Comparison of ENCODE assay signal across 17 cellular contexts in the genomic region with DNA sequence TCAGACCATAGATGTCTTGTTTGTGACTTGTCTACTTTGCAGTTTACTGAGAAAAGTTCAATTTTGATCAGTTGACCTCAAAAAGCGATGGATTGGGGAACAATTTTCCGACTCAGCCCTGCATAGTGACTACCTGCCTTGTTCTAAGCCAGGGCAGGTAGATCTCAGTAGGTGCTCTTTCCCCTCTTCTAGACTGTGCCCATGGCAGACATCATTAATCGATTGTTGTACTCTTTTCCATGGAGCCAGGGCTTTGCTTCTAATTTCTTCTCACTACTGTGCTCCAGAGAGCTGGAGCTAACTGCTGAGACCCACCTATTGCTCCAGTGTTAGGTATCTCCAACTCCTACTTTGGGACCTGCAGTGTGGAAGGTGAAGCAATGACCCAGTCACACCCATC. TPM values are rescaled to one million over a fixed set of nuclear protein-coding genes. Genes with fewer than 3 reads are reported as not detected.
DNase-seq lines count a peak whose midpoint lies in the region; ATAC-seq and TF ChIP-seq lines count a peak whose summit lies in the region.
"Had no signal": no experiment of that assay in that cellular context is flagged by ENCODE, and none has a peak within 500 bp of the region (broad histone marks: within the 10 kb centered on the region; RNA-seq: fewer than 3 reads in every experiment).

No MANE protein-coding gene starts in this region.

- no peaks in the 10 kb centered on the region for H3K9me3 Mint-ChIP-seq in Caco-2 (ENCODE audit: unreplicated experiment)
- H3K9me3 Mint-ChIP-seq in naive thymus-derived CD8-positive, alpha-beta T cell = no peaks in the 10 kb centered on the region
- H3K9me3 Mint-ChIP-seq: CD4-positive, alpha-beta T cell; GM23338; HFFc6 had no signal

- TF ChIP-seq CTCF in Caco-2 (IDR thresholded peaks at IDR 0.05; ENCODE audit: insufficient read depth in 1 of 2, low read depth in 1 of 2, low read length in 1 of 2, severe bottlenecking in 1 of 2, unreplicated experiment in 1 of 2) = no peak
- TF ChIP-seq CTCF in KMS-11 (conservative IDR thresholded peaks at IDR 0.05; ENCODE audit: low read depth, low read length) = no peak

- intact Hi-C loops in Caco-2 (cut with micrococcal nuclease; ENCODE audit: unreplicated experiment) = no loop called here

- H3K4me2 ChIP-seq in KMS-11 = peak overlapping the region; percentile 87; the same call in 1 of the 2 replicates
- H3K4me2 ChIP-seq: GM23338 had no signal

- H2AFZ ChIP-seq in KMS-11 (ENCODE audit: low read depth) = no peak overlapping the region
- H2AFZ ChIP-seq: GM23338 had no signal

- no peaks in the 10 kb centered on the region for H3K27me3 Mint-ChIP-seq in Caco-2 (ENCODE audit: insufficient read depth, unreplicated experiment)
- no peaks in the 10 kb centered on the region for H3K27me3 Mint-ChIP-seq in naive thymus-derived CD8-positive, alpha-beta T cell
- H3K27me3 Mint-ChIP-seq: CD4-positive, alpha-beta T cell had no signal

- DNase-seq in Caco-2 (no peak), epidermal melanocyte (ENCODE audit: insufficient read length, low spot score) (no peak)
- no peak for DNase-seq in naive thymus-derived CD8-positive, alpha-beta T cell
- DNase-seq: ACHN; BE2C; C1 segment of cervical spinal cord; CD4-positive, alpha-beta T cell; DMS153; DMS79; GDM1; HCEC 1CT; HFFc6 had no signal

- no peak overlapping the region for H3K27ac Mint-ChIP-seq in Caco-2 (ENCODE audit: unreplicated experiment)
- peak overlapping the region in 6 of 10 donors; percentile 2 to 95 (median 62) for H3K27ac Mint-ChIP-seq in naive thymus-derived CD8-positive, alpha-beta T cell
- H3K27ac Mint-ChIP-seq: CD4-positive, alpha-beta T cell; GM23338; HFFc6 had no signal

- no peak for ATAC-seq in naive thymus-derived CD8-positive, alpha-beta T cell
- ATAC-seq in GM19324 (IDR thresholded peaks at IDR 0.05; ENCODE audit: low FRiP score, unreplicated experiment) (no peak), HG02884 (IDR thresholded peaks at IDR 0.05; ENCODE audit: unreplicated experiment) (no peak)
- ATAC-seq: GM23338 had no signal

- peak overlapping the region; percentile 11 for H3K4me3 Mint-ChIP-seq in Caco-2 (ENCODE audit: unreplicated experiment)
- H3K4me3 Mint-ChIP-seq in naive thymus-derived CD8-positive, alpha-beta T cell = no peak overlapping the region
- H3K4me3 Mint-ChIP-seq: CD4-positive, alpha-beta T cell; GM23338; HFFc6 had no signal

- H3K9ac ChIP-seq in KMS-11 = no peak overlapping the region

- no peaks in the 10 kb centered on the region for H3K9me3 ChIP-seq in Caco-2
- H3K9me3 ChIP-seq: BE2C had no signal

- H3K4me1 ChIP-seq in Caco-2 (peaks cover 41% of the 10 kb centered on the region), KMS-11 (ENCODE audit: low read depth, poor library complexity, severe bottlenecking) (peaks cover 39% of the 10 kb centered on the region)
- H3K4me1 ChIP-seq: BE2C had no signal

- peaks cover 6% of the 10 kb centered on the region for H3K36me3 Mint-ChIP-seq in Caco-2 (ENCODE audit: insufficient read depth, unreplicated experiment)
- H3K36me3 Mint-ChIP-seq in naive thymus-derived CD8-positive, alpha-beta T cell = no peaks in the 10 kb centered on the region

- no peaks in the 10 kb centered on the region; the same call in 1 of the 2 replicates for H3K79me2 ChIP-seq in KMS-11 (ENCODE audit: insufficient read depth, low read depth)

- no TSS peak for BruUV-seq in Caco-2 (replicated peaks; lab: Mats Ljungman, UMichigan)

- H3K27me3 ChIP-seq in Caco-2 (replicated peaks; ENCODE audit: control insufficient read depth, insufficient read depth, low read length) (no peaks in the 10 kb centered on the region), KMS-11 (ENCODE audit: insufficient read depth, low read depth) (no peaks in the 10 kb centered on the region)
- H3K27me3 ChIP-seq: BE2C had no signal

- H3K4me3 ChIP-seq in Caco-2 (ENCODE audit: low read depth, low read length) (no peak overlapping the region), KMS-11 (IDR thresholded peaks at IDR 0.05; ENCODE audit: insufficient read depth, low read depth, low read length) (no peak overlapping the region)
- H3K4me3 ChIP-seq: GM23338 had no signal

- POLR2A ChIA-PET in Caco-2 (lab: Charles Lee) = no interaction called here
- POLR2A ChIA-PET in naive thymus-derived CD8-positive, alpha-beta T cell (lab: Charles Lee) = no interaction called here

- no peak overlapping the region for H3K27ac ChIP-seq in KMS-11

- no peaks in the 10 kb centered on the region for H4K20me1 ChIP-seq in KMS-11 (ENCODE audit: insufficient read depth)

- CTCF ChIA-PET in Caco-2 (lab: Charles Lee) = no interaction called here

- H3K4me1 Mint-ChIP-seq in Caco-2 (ENCODE audit: low read depth, unreplicated experiment) = peaks cover 14% of the 10 kb centered on the region
- peaks cover 6 to 27% (median 21%) of the 10 kb centered on the region in 4 donors for H3K4me1 Mint-ChIP-seq in naive thymus-derived CD8-positive, alpha-beta T cell

- H3K36me3 ChIP-seq in Caco-2 (ENCODE audit: control insufficient read depth, insufficient read depth, low read length) (no peaks in the 10 kb centered on the region), KMS-11 (ENCODE audit: insufficient read depth) (no peaks in the 10 kb centered on the region)
- H3K36me3 ChIP-seq: BE2C had no signal

RNA-seq across cellular contexts. Expression of gene RAB36, which starts 9.9 kb away (rescaled TPM):
- 0.52 and 0.97 TPM in 2 replicates for total RNA-seq in Caco-2 (2022)
- total RNA-seq in naive thymus-derived CD8-positive, alpha-beta T cell = 1 to 10 TPM; 1.1 to 1.2 TPM
- 1 to 10 TPM in 1 of 3 donors, under 1 TPM in 2; 0.66 to 2.0 (median 0.97) TPM for polyA plus RNA-seq in naive thymus-derived CD8-positive, alpha-beta T cell

RNA-seq across cellular contexts. Expression of gene RSPH14, which starts 13.4 kb away (rescaled TPM):
- 0.68 and 1.2 TPM in 2 replicates for total RNA-seq in Caco-2 (2022)
- total RNA-seq in naive thymus-derived CD8-positive, alpha-beta T cell = under 1 TPM in 1 of 2 experiments, not detected in 1; 0.77 TPM
- polyA plus RNA-seq in naive thymus-derived CD8-positive, alpha-beta T cell = under 1 TPM in 1 of 3 donors, not detected in 2; 0.26 TPM
- total RNA-seq: Daoy, GM23338, HFFc6 had no signal

RNA-seq across cellular contexts. Expression of gene BCR, which starts 25.2 kb away (rescaled TPM):
- 74.1 and 87.4 TPM in 2 replicates for total RNA-seq in Caco-2 (2022)
- total RNA-seq in naive thymus-derived CD8-positive, alpha-beta T cell = 10 to 100 TPM; 72.1 to 76.9 TPM
- polyA plus RNA-seq in naive thymus-derived CD8-positive, alpha-beta T cell = 10 to 100 TPM in 1 of 3 donors, 1 to 10 TPM in 2; 3.8 to 18.3 (median 5.6) TPM
